In genomic region chr20:51529758-51530157, GRCh38 we compare ENCODE assay signal across 9 cellular contexts. TPM values are rescaled to one million over a fixed set of nuclear protein-coding genes. Genes with fewer than 3 reads are reported as not detected.
DNase-seq lines count a peak whose midpoint lies in the region; ATAC-seq lines count a peak whose summit lies in the region.
"Had no signal": no experiment of that assay in that cellular context is flagged by ENCODE, and none has a peak within 500 bp of the region (broad histone marks: within the 10 kb centered on the region; RNA-seq: fewer than 3 reads in every experiment).

No MANE protein-coding gene starts in this region.

- no peaks in the 10 kb centered on the region for H3K27me3 Mint-ChIP-seq in naive B cell

- peaks cover 68 to 93% (median 83%) of the 10 kb centered on the region in 3 donors for H3K4me1 Mint-ChIP-seq in naive B cell

- no peaks in the 10 kb centered on the region for H3K36me3 Mint-ChIP-seq in naive B cell

- DNase-seq in OCI-M1 (lab: John Stamatoyannopoulos, UW) = peak; percentile 13
- peak; percentile 76 for DNase-seq in activated T-cell treated with anti-CD3 and anti-CD28 coated beads for 48 hours (ENCODE audit: low read depth)
- no peak for DNase-seq in naive B cell
- peak; percentile 86 for DNase-seq in stimulated activated naive CD8-positive, alpha-beta T cell treated with anti-CD3 and anti-CD28 coated beads, Interleukin-15, Interleukin-2, amounts not matched to agents 100 U/mL and 50 U/mL, for 24 hours
- DNase-seq in GM19238 (ENCODE audit: insufficient read length, low spot score) = no peak
- no peak for DNase-seq in NCI-H1092 treated with DMSO at 0.1 percent for 48 hours (lab: John Stamatoyannopoulos, UW)
- DNase-seq: NCI-H1048 had no signal

- H3K27ac Mint-ChIP-seq in naive B cell = peak overlapping the region in 4 of 6 donors; percentile 52 to 90 (median 80)

- H3K4me3 Mint-ChIP-seq in naive B cell = peak overlapping the region in 3 of 8 donors; percentile 13 to 40 (median 40)

- ATAC-seq in naive B cell (ENCODE audit: low read depth in 2 of 2) (peak in 1 of 2 donors; percentile 11), GM18867 (IDR thresholded peaks at IDR 0.05; ENCODE audit: unreplicated experiment) (no peak), HG02571 (IDR thresholded peaks at IDR 0.05; ENCODE audit: unreplicated experiment) (no peak)
- peak; percentile 14 for ATAC-seq in stimulated activated naive CD8-positive, alpha-beta T cell treated with anti-CD3 and anti-CD28 coated beads, Interleukin-15, Interleukin-2, amounts not matched to agents 100 U/mL and 50 U/mL, for 24 hours

- no peaks in the 10 kb centered on the region for H3K9me3 Mint-ChIP-seq in naive B cell

RNA-seq across cellular contexts. Expression of gene NFATC2, which starts 12.8 kb away (rescaled TPM):
- polyA plus RNA-seq in naive B cell (ENCODE audit: low read depth in 6 of 6) = 10 to 100 TPM in 4 of 6 donors, 1 to 10 TPM in 2; 4.6 to 22.9 (median 14.6) TPM

Comparison
In these comparisons a context has a peak if more than half of its experiments do, and no peak if none do; other contexts are left out.
1. DNase-seq: peak in OCI-M1 (single experiment), activated T-cell treated with anti-CD3 and anti-CD28 coated beads for 48 hours (single experiment) and stimulated activated naive CD8-positive, alpha-beta T cell treated with anti-CD3 and anti-CD28 coated beads, Interleukin-15, Interleukin-2, amounts not matched to agents 100 U/mL and 50 U/mL, for 24 hours (single experiment); none in naive B cell (single experiment), GM19238 (single experiment) and NCI-H1092 treated with DMSO at 0.1 percent for 48 hours (single experiment).